In the genomic region with DNA sequence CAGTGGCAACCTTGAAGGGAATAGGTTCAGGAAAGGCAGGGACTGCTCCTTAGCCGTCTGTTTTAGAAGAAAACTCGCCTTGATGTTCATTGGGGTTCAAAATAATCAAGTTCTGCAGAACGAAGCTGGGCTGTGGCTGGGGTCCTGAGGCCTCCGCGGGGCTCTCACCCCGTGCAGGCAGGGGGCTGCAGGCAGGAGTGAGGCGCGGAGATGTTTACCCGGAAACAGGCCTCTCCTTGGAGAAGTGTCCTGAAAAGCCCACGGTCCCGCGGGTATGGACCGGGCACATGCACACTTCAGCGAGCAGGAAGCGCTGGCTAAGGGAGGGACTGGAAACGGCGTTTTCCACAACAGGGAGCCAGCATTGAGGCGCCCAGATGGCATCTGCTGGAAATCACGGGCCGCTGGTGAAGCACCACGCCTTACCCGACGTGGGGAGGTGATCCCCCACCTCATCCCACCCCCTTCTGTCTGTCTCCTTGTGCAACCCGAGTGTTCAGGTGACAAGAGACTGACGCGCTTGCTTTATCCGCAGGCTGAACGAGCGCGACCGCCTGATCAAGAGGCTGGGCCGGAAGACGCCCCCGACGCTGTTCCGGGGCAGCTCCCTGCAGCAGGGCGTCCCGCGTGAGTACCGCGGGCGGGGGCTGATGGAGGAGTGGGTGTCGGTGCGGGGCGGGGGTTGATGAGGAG, we compare ENCODE assay signal across 11 cellular contexts. TPM values are rescaled to one million over a fixed set of nuclear protein-coding genes. Genes with fewer than 3 reads are reported as not detected.
A peak's percentile ranks its signal among the peaks of the same experiment; 100 is the strongest.
DNase-seq lines count a peak whose midpoint lies in the region; ATAC-seq, FAIRE-seq and TF ChIP-seq lines count a peak whose summit lies in the region.
"Had no signal": no experiment of that assay in that cellular context is flagged by ENCODE, and none has a peak within 500 bp of the region (broad histone marks: within the 10 kb centered on the region; RNA-seq: fewer than 3 reads in every experiment).

No MANE protein-coding gene starts in this region.

- CTCF ChIA-PET in activated CD8-positive, alpha-beta memory T cell treated with anti-CD3 and anti-CD28 coated beads, Interleukin-2, amount 10 ng/mL, durations not matched to agents 7 days and 5 days (lab: Charles Lee): interaction anchor here (1.2 kb wide), 1 partner anchor 140 kb away, joined by 3 read pairs; no protein-coding TSS in a partner anchor

- H3K9ac ChIP-seq in fibroblast of lung (ENCODE audit: insufficient read depth, low read length): no peak overlapping the region

- H3K4me1 ChIP-seq in CD4-positive, CD25-positive, alpha-beta regulatory T cell (ENCODE audit: control insufficient read depth, insufficient read depth, low read length, poor library complexity, severe bottlenecking): peaks cover 11% of the 10 kb centered on the region
- H3K4me1 ChIP-seq in fibroblast of lung (ENCODE audit: control insufficient read depth, extremely low read depth, insufficient read depth, low read length) (no peaks in the 10 kb centered on the region), hepatocyte (ENCODE audit: insufficient read depth) (no peaks in the 10 kb centered on the region), prostate gland (replicated peaks) (no peaks in the 10 kb centered on the region)

- no peaks in the 10 kb centered on the region for H3K9me2 ChIP-seq in hepatocyte (replicated peaks; ENCODE audit: insufficient read depth)

- TF ChIP-seq POLR2A in prostate gland (IDR thresholded peaks at IDR 0.05): no peak

- H3K27ac ChIP-seq in CD4-positive, CD25-positive, alpha-beta regulatory T cell (ENCODE audit: insufficient read depth, low read length, poor library complexity, severe bottlenecking): peak overlapping the region; percentile 51
- H3K27ac ChIP-seq in fibroblast of lung (ENCODE audit: insufficient read depth, low read length): no peak overlapping the region
- no peak overlapping the region for H3K27ac ChIP-seq in hepatocyte
- no peak overlapping the region for H3K27ac ChIP-seq in prostate gland
- H3K27ac ChIP-seq: cardiac muscle cell had no signal

- ATAC-seq in CD4-positive, CD25-positive, alpha-beta regulatory T cell (ENCODE audit: low read depth in 2 of 2): peak; percentile 81 to 82
- ATAC-seq in activated CD8-positive, alpha-beta memory T cell treated with anti-CD3 and anti-CD28 coated beads, Interleukin-2, amount 10 ng/mL, durations not matched to agents 7 days and 5 days: peak; percentile 90
- ATAC-seq in HG03520 (IDR thresholded peaks at IDR 0.05; ENCODE audit: unreplicated experiment): no peak

- H3K79me2 ChIP-seq in fibroblast of lung (ENCODE audit: control insufficient read depth, insufficient read depth, low read length) (no peaks in the 10 kb centered on the region), hepatocyte (no peaks in the 10 kb centered on the region)

- DNase-seq in CD4-positive, CD25-positive, alpha-beta regulatory T cell: peak; percentile 44 to 69 (median 62)
- DNase-seq in activated CD8-positive, alpha-beta memory T cell treated with anti-CD3 and anti-CD28 coated beads, Interleukin-2, amount 10 ng/mL, durations not matched to agents 7 days and 5 days: peak; percentile 57
- DNase-seq in fibroblast of lung (ENCODE audit: low read depth in 2 of 2) (peak in 1 of 2 donors; percentile 38), hepatocyte (ENCODE audit: low spot score) (no peak), frontal cortex (ENCODE audit: low spot score in 2 of 2) (no peak), prostate gland (ENCODE audit: low spot score) (no peak)
- peak; percentile 38 to 42 for DNase-seq in stimulated activated CD4-positive, alpha-beta T cell treated with anti-CD3 and anti-CD28 coated beads, Interleukin-1b, Interleukin-23, amount 100 ng/mL, for 4 hours (ENCODE audit: low read depth in 2 of 2)
- DNase-seq: GDM1 had no signal

- peak overlapping the region; percentile 48 for H3K4me3 ChIP-seq in CD4-positive, CD25-positive, alpha-beta regulatory T cell (ENCODE audit: low read depth, low read length)
- H3K4me3 ChIP-seq in fibroblast of lung (replicated peaks in 1 of 4; ENCODE audit: control extremely low read depth in 1 of 4, insufficient read depth in 1 of 4, low read depth in 3 of 4, low read length in 4 of 4) (peak overlapping the region in 1 of 4 experiments; percentile 35), hepatocyte (no peak overlapping the region), prostate gland (no peak overlapping the region)
- H3K4me3 ChIP-seq: cardiac muscle cell had no signal

- no peaks in the 10 kb centered on the region for H3K9me3 ChIP-seq in CD4-positive, CD25-positive, alpha-beta regulatory T cell (ENCODE audit: control insufficient read depth in 2 of 2, low read length in 2 of 2)
- H3K9me3 ChIP-seq in fibroblast of lung (ENCODE audit: control insufficient read depth, insufficient read depth, low read depth, low read length): no peaks in the 10 kb centered on the region
- H3K9me3 ChIP-seq in hepatocyte (ENCODE audit: low read depth): no peaks in the 10 kb centered on the region
- no peaks in the 10 kb centered on the region for H3K9me3 ChIP-seq in prostate gland

- peaks cover 0 to 15% (median 6%) of the 10 kb centered on the region in 4 donors for H3K4me1 Mint-ChIP-seq in CD4-positive, CD25-positive, alpha-beta regulatory T cell
- H3K4me1 Mint-ChIP-seq in activated CD8-positive, alpha-beta memory T cell treated with anti-CD3 and anti-CD28 coated beads, Interleukin-2, amount 10 ng/mL, durations not matched to agents 7 days and 5 days: peaks cover 9% of the 10 kb centered on the region

- no peak overlapping the region for H3K4me2 ChIP-seq in fibroblast of lung (ENCODE audit: extremely low read depth, insufficient read depth, low read length)
- H3K4me2 ChIP-seq in hepatocyte: no peak overlapping the region

- peaks cover 5% of the 10 kb centered on the region for H3K27me3 Mint-ChIP-seq in CD4-positive, CD25-positive, alpha-beta regulatory T cell
- peaks cover 5% of the 10 kb centered on the region for H3K27me3 Mint-ChIP-seq in activated CD8-positive, alpha-beta memory T cell treated with anti-CD3 and anti-CD28 coated beads, Interleukin-2, amount 10 ng/mL, durations not matched to agents 7 days and 5 days

- 93% methylated on average over 42 of the region's 45 CpGs for WGBS in hepatocyte (ENCODE audit: low lambda C conversion rate, missing lambda C conversion rate)
- WGBS in prostate gland: 36% methylated on average over 45 of the region's 45 CpGs

- H3K36me3 ChIP-seq in CD4-positive, CD25-positive, alpha-beta regulatory T cell (ENCODE audit: control insufficient read depth, insufficient read depth, low read length): no peaks in the 10 kb centered on the region
- H3K36me3 ChIP-seq in fibroblast of lung (ENCODE audit: control insufficient read depth, insufficient read depth, low read length) (no peaks in the 10 kb centered on the region), hepatocyte (replicated peaks; ENCODE audit: insufficient read depth, low read depth) (no peaks in the 10 kb centered on the region), prostate gland (no peaks in the 10 kb centered on the region)
- H3K36me3 ChIP-seq: cardiac muscle cell had no signal

- no peak for TF ChIP-seq CTCF in fibroblast of lung (conservative IDR thresholded peaks at IDR 0.05 in 1 of 2, IDR thresholded peaks at IDR 0.05 in 1 of 2; ENCODE audit: low read depth in 1 of 2, low read length in 2 of 2)
- no peak for TF ChIP-seq CTCF in hepatocyte (IDR thresholded peaks at IDR 0.05; ENCODE audit: poor library complexity)
- TF ChIP-seq CTCF in prostate gland (IDR thresholded peaks at IDR 0.05): no peak

- intact Hi-C loops in prostate gland (cut with DNase I): no loop called here

- H3K27ac Mint-ChIP-seq in CD4-positive, CD25-positive, alpha-beta regulatory T cell: peak overlapping the region; percentile 52 to 83 (median 59)
- H3K27ac Mint-ChIP-seq in activated CD8-positive, alpha-beta memory T cell treated with anti-CD3 and anti-CD28 coated beads, Interleukin-2, amount 10 ng/mL, durations not matched to agents 7 days and 5 days: peak overlapping the region; percentile 28

- H3K9me3 Mint-ChIP-seq in CD4-positive, CD25-positive, alpha-beta regulatory T cell: peaks cover 0 to 2% (median 0%) of the 10 kb centered on the region in 7 donors
- no peaks in the 10 kb centered on the region for H3K9me3 Mint-ChIP-seq in activated CD8-positive, alpha-beta memory T cell treated with anti-CD3 and anti-CD28 coated beads, Interleukin-2, amount 10 ng/mL, durations not matched to agents 7 days and 5 days (ENCODE audit: low read depth)

- H3K36me3 Mint-ChIP-seq in CD4-positive, CD25-positive, alpha-beta regulatory T cell: no peaks in the 10 kb centered on the region
- no peaks in the 10 kb centered on the region for H3K36me3 Mint-ChIP-seq in activated CD8-positive, alpha-beta memory T cell treated with anti-CD3 and anti-CD28 coated beads, Interleukin-2, amount 10 ng/mL, durations not matched to agents 7 days and 5 days

- no peaks in the 10 kb centered on the region for H3K27me3 ChIP-seq in CD4-positive, CD25-positive, alpha-beta regulatory T cell (ENCODE audit: control insufficient read depth, insufficient read depth, low read length)
- H3K27me3 ChIP-seq in fibroblast of lung (ENCODE audit: control insufficient read depth, insufficient read depth, low read length) (no peaks in the 10 kb centered on the region), hepatocyte (no peaks in the 10 kb centered on the region), prostate gland (replicated peaks; ENCODE audit: insufficient read depth) (no peaks in the 10 kb centered on the region)
- H3K27me3 ChIP-seq: cardiac muscle cell had no signal

- H4K20me1 ChIP-seq in fibroblast of lung (ENCODE audit: control insufficient read depth, extremely low read depth, insufficient read depth, low read length): no peaks in the 10 kb centered on the region
- H4K20me1 ChIP-seq in hepatocyte (ENCODE audit: insufficient read depth, poor library complexity, severe bottlenecking): no peaks in the 10 kb centered on the region

- peak overlapping the region; percentile 30 for H2AFZ ChIP-seq in fibroblast of lung (ENCODE audit: low read length)
- no peak overlapping the region for H2AFZ ChIP-seq in hepatocyte

- FAIRE-seq in frontal cortex (lab: Jason Lieb, UNC): no peak
- FAIRE-seq: urothelium cell line had no signal

- peak overlapping the region; percentile 80 to 88 (median 83) for H3K4me3 Mint-ChIP-seq in CD4-positive, CD25-positive, alpha-beta regulatory T cell
- H3K4me3 Mint-ChIP-seq in activated CD8-positive, alpha-beta memory T cell treated with anti-CD3 and anti-CD28 coated beads, Interleukin-2, amount 10 ng/mL, durations not matched to agents 7 days and 5 days: peak overlapping the region; percentile 57

RNA-seq across cellular contexts. Expression of gene SHISA2, which starts 39.7 kb away (rescaled TPM):
- total RNA-seq in CD4-positive, CD25-positive, alpha-beta regulatory T cell: 1.7 TPM
- under 1 TPM in 3 of 4 donors, not detected in 1; 0.09 to 0.14 (median 0.11) TPM for polyA plus RNA-seq in CD4-positive, CD25-positive, alpha-beta regulatory T cell
- under 1 TPM in 1 of 2 experiments, not detected in 1; 0.19 TPM for total RNA-seq in activated CD8-positive, alpha-beta memory T cell treated with anti-CD3 and anti-CD28 coated beads, Interleukin-2, amount 10 ng/mL, durations not matched to agents 7 days and 5 days
- total RNA-seq in fibroblast of lung: under 0.01 TPM in 2 replicates
- 0.01 and 0.02 TPM in 2 replicates for polyA plus RNA-seq in fibroblast of lung
- polyA plus RNA-seq in fibroblast of lung (2012): 0.05 TPM in 1 of 2 replicates, not detected in the other
- polyA minus RNA-seq in fibroblast of lung (ENCODE audit: low replicate concordance): not detected in 2 replicates
- 1.8 and 2.8 TPM in 2 replicates for total RNA-seq in hepatocyte
- polyA plus RNA-seq in hepatocyte: 1.0 and 1.1 TPM in 2 replicates
- total RNA-seq in frontal cortex: 53.8 TPM
- 10 to 100 TPM in 1 of 2 donors, 1 to 10 TPM in 1; 2.6 to 21.6 TPM for total RNA-seq in prostate gland

Comparison
In these comparisons a context has a peak if more than half of its experiments do, and no peak if none do; other contexts are left out.
1. DNase-seq: peak in CD4-positive, CD25-positive, alpha-beta regulatory T cell (3 of 3), activated CD8-positive, alpha-beta memory T cell treated with anti-CD3 and anti-CD28 coated beads, Interleukin-2, amount 10 ng/mL, durations not matched to agents 7 days and 5 days (single experiment) and stimulated activated CD4-positive, alpha-beta T cell treated with anti-CD3 and anti-CD28 coated beads, Interleukin-1b, Interleukin-23, amount 100 ng/mL, for 4 hours (2 of 2); none in hepatocyte (single experiment), frontal cortex (0 of 2) and prostate gland (single experiment).